1 cellular context compared by ENCODE assay signal in the genomic region with DNA sequence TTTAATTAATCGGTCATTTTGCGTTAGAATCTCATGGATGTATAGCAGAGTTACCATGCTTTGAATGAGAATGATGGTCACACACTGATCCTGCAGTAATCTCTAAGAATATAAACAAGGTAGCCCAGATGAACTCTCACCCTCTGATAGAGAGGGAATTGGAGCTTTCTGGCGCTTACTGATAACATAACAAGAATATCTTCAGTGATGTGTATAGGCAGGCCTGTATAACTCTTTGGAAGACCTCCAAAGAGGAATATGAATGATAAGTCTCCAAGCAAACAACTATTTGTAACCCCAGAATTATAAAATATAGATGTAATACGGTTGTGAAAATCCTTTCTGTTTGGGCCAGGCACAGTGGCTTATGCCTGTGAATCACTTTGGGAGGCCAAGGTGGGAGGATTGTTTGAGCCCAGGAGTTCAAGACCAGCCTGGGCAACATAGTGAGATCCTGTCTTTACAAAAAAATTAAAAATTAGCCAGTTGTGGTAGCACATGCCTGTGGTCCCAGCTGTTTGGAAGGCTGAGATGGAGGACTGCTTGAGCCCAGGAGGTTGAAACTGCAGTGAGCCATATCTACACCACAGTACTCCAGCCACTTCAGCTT.
TF ChIP-seq lines count a peak whose summit lies in the region.

No MANE protein-coding gene starts in this region.

TF ChIP-seq in K562, 482 proteins besides CTCF, POLR2A, EP300 and RAD21 (continued from another document):
- TF ChIP-seq, protein P1, sequence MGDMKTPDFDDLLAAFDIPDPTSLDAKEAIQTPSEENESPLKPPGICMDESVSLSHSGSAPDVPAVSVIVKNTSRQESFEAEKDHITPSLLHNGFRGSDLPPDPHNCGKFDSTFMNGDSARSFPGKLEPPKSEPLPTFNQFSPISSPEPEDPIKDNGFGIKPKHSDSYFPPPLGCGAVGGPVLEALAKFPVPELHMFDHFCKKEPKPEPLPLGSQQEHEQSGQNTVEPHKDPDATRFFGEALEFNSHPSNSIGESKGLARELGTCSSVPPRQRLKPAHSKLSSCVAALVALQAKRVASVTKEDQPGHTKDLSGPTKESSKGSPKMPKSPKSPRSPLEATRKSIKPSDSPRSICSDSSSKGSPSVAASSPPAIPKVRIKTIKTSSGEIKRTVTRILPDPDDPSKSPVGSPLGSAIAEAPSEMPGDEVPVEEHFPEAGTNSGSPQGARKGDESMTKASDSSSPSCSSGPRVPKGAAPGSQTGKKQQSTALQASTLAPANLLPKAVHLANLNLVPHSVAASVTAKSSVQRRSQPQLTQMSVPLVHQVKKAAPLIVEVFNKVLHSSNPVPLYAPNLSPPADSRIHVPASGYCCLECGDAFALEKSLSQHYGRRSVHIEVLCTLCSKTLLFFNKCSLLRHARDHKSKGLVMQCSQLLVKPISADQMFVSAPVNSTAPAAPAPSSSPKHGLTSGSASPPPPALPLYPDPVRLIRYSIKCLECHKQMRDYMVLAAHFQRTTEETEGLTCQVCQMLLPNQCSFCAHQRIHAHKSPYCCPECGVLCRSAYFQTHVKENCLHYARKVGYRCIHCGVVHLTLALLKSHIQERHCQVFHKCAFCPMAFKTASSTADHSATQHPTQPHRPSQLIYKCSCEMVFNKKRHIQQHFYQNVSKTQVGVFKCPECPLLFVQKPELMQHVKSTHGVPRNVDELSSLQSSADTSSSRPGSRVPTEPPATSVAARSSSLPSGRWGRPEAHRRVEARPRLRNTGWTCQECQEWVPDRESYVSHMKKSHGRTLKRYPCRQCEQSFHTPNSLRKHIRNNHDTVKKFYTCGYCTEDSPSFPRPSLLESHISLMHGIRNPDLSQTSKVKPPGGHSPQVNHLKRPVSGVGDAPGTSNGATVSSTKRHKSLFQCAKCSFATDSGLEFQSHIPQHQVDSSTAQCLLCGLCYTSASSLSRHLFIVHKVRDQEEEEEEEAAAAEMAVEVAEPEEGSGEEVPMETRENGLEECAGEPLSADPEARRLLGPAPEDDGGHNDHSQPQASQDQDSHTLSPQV (IDR thresholded peaks at IDR 0.05): no peak
- TF ChIP-seq SMC3 (conservative IDR thresholded peaks at IDR 0.05; ENCODE audit: insufficient read depth, low read depth, low read length): no peak
- no peak for TF ChIP-seq POLR2B (IDR thresholded peaks at IDR 0.05; ENCODE audit: low read depth, partially characterized antibody)
- peak; percentile 89 for TF ChIP-seq TAL1 (IDR thresholded peaks at IDR 0.05)
- no peak for TF ChIP-seq BHLHE40 (IDR thresholded peaks at IDR 0.05; ENCODE audit: low read length)
- peak; percentile 91 for TF ChIP-seq NR2C1 (IDR thresholded peaks at IDR 0.05)
- TF ChIP-seq NR2C1 (tag; IDR thresholded peaks at IDR 0.05): peak; percentile 95
- no peak for TF ChIP-seq MED1 (CRISPR knock-in tag; IDR thresholded peaks at IDR 0.05; ENCODE audit: borderline replicate concordance)
- no peak for TF ChIP-seq ZNF311 (CRISPR knock-in tag; IDR thresholded peaks at IDR 0.05)
- no peak for TF ChIP-seq ZNF253 (CRISPR knock-in tag; conservative IDR thresholded peaks at IDR 0.05)
- TF ChIP-seq BCL6 (CRISPR knock-in tag; IDR thresholded peaks at IDR 0.05): no peak
- TF ChIP-seq MAFF (IDR thresholded peaks at IDR 0.05; ENCODE audit: low read length): no peak
- no peak for TF ChIP-seq CREBBP (IDR thresholded peaks at IDR 0.05; ENCODE audit: low read depth, low read length)
- TF ChIP-seq HDGF (IDR thresholded peaks at IDR 0.05): no peak
- no peak for TF ChIP-seq ZNF512 (tag; IDR thresholded peaks at IDR 0.05)
- TF ChIP-seq ZSCAN32 (CRISPR knock-in tag; IDR thresholded peaks at IDR 0.05): no peak
- peak; percentile 76; the same call in 1 of the 2 replicates for TF ChIP-seq KLF16 (IDR thresholded peaks at IDR 0.05)
- peak; percentile 78; the same call in 1 of the 2 replicates for TF ChIP-seq SMARCA4 (IDR thresholded peaks at IDR 0.05)
- peak; percentile 94 for TF ChIP-seq TEAD4 (IDR thresholded peaks at IDR 0.05; ENCODE audit: low read length)
- TF ChIP-seq TEAD4 (CRISPR knock-in tag; IDR thresholded peaks at IDR 0.05; ENCODE audit: borderline replicate concordance): no peak
- peak; percentile 71 to 81 for TF ChIP-seq KDM1A (IDR thresholded peaks at IDR 0.05)
- TF ChIP-seq, protein P2, sequence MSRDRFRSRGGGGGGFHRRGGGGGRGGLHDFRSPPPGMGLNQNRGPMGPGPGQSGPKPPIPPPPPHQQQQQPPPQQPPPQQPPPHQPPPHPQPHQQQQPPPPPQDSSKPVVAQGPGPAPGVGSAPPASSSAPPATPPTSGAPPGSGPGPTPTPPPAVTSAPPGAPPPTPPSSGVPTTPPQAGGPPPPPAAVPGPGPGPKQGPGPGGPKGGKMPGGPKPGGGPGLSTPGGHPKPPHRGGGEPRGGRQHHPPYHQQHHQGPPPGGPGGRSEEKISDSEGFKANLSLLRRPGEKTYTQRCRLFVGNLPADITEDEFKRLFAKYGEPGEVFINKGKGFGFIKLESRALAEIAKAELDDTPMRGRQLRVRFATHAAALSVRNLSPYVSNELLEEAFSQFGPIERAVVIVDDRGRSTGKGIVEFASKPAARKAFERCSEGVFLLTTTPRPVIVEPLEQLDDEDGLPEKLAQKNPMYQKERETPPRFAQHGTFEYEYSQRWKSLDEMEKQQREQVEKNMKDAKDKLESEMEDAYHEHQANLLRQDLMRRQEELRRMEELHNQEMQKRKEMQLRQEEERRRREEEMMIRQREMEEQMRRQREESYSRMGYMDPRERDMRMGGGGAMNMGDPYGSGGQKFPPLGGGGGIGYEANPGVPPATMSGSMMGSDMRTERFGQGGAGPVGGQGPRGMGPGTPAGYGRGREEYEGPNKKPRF (IDR thresholded peaks at IDR 0.05; ENCODE audit: low read depth, low read length): no peak
- no peak for TF ChIP-seq CREB1 (IDR thresholded peaks at IDR 0.05)
- TF ChIP-seq CREB1 (CRISPR knock-in tag; IDR thresholded peaks at IDR 0.05): no peak
- TF ChIP-seq FUS (optimal IDR thresholded peaks at IDR 0.05; ENCODE audit: low read depth, low read length): no peak
- peak; percentile 83 for TF ChIP-seq BCOR (IDR thresholded peaks at IDR 0.05)
- no peak for TF ChIP-seq ZNF133 (CRISPR knock-in tag; IDR thresholded peaks at IDR 0.05)
- TF ChIP-seq, protein P3, sequence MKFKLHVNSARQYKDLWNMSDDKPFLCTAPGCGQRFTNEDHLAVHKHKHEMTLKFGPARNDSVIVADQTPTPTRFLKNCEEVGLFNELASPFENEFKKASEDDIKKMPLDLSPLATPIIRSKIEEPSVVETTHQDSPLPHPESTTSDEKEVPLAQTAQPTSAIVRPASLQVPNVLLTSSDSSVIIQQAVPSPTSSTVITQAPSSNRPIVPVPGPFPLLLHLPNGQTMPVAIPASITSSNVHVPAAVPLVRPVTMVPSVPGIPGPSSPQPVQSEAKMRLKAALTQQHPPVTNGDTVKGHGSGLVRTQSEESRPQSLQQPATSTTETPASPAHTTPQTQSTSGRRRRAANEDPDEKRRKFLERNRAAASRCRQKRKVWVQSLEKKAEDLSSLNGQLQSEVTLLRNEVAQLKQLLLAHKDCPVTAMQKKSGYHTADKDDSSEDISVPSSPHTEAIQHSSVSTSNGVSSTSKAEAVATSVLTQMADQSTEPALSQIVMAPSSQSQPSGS (CRISPR knock-in tag; IDR thresholded peaks at IDR 0.05): no peak
- no peak for TF ChIP-seq ZNF354B (CRISPR knock-in tag; IDR thresholded peaks at IDR 0.05)
- no peak for TF ChIP-seq RBBP5 (IDR thresholded peaks at IDR 0.05; ENCODE audit: borderline replicate concordance, insufficient read depth, low read length, poor library complexity, severe bottlenecking)
- TF ChIP-seq MYBL2 (IDR thresholded peaks at IDR 0.05; ENCODE audit: low read depth): no peak
- no peak for TF ChIP-seq MYBL2 (CRISPR knock-in tag; IDR thresholded peaks at IDR 0.05; ENCODE audit: borderline replicate concordance)
